In genomic region chr20:8244637-8245036, GRCh38 we compare ENCODE assay signal across 14 cellular contexts.
DNase-seq lines count a peak whose midpoint lies in the region; ATAC-seq and TF ChIP-seq lines count a peak whose summit lies in the region.
"Had no signal": no experiment of that assay in that cellular context is flagged by ENCODE, and none has a peak within 500 bp of the region (broad histone marks: within the 10 kb centered on the region; RNA-seq: fewer than 3 reads in every experiment).

No MANE protein-coding gene starts in this region.

- H3K27me3 ChIP-seq in A673 (replicated peaks; ENCODE audit: insufficient read depth, low read depth, low read length, poor library complexity) = no peaks in the 10 kb centered on the region
- no peaks in the 10 kb centered on the region for H3K27me3 ChIP-seq in liver (ENCODE audit: control insufficient read depth in 4 of 4, insufficient read depth in 4 of 4, low read length in 3 of 4)

- H3K36me3 Mint-ChIP-seq in activated T-cell treated with anti-CD3 and anti-CD28 coated beads, Interleukin-2, amount 50 U/mL, for 24 hours (ENCODE audit: low read depth) = no peaks in the 10 kb centered on the region
- H3K36me3 Mint-ChIP-seq in HFFc6 (ENCODE audit: low read depth) = no peaks in the 10 kb centered on the region

- H3K27ac Mint-ChIP-seq in activated T-cell treated with anti-CD3 and anti-CD28 coated beads, Interleukin-2, amount 50 U/mL, for 24 hours = no peak overlapping the region
- H3K27ac Mint-ChIP-seq in HFFc6 = no peak overlapping the region

- TF ChIP-seq CTCF in A673 (conservative IDR thresholded peaks at IDR 0.05; ENCODE audit: low read depth, low read length) (no peak), liver (IDR thresholded peaks at IDR 0.05; ENCODE audit: low read depth, low read length, missing input control) (no peak), HFFc6 (IDR thresholded peaks at IDR 0.05) (no peak)

- TF ChIP-seq RAD21 in liver (IDR thresholded peaks at IDR 0.05) = peak in 1 of 2 donors; percentile 15

- H3K4me1 ChIP-seq in A673 (ENCODE audit: insufficient read depth, low read length, poor library complexity, severe bottlenecking) (no peaks in the 10 kb centered on the region), liver (ENCODE audit: control insufficient read depth in 4 of 4, insufficient read depth in 4 of 4, low read length in 3 of 4) (no peaks in the 10 kb centered on the region)

- peak; percentile 10 for DNase-seq in A673 (ENCODE audit: low spot score)
- peak; percentile 37 for DNase-seq in NCI-H2029 (lab: John Stamatoyannopoulos, UW)
- peak; percentile 87 to 90 for DNase-seq in dermis microvascular lymphatic vessel endothelial cell (ENCODE audit: low read depth in 2 of 2)
- no peak for DNase-seq in GM19238 (ENCODE audit: insufficient read length, low spot score)
- DNase-seq in activated T-cell treated with anti-CD3 and anti-CD28 coated beads, Interleukin-2, amount 50 U/mL, for 24 hours = no peak
- DNase-seq in HFFc6 = no peak
- DNase-seq: glutamatergic neuron; MM.1S; stimulated activated CD4-positive, alpha-beta T cell treated with anti-CD3 and anti-CD28 coated beads, Interleukin-12 subunit alpha, Interleukin-12 subunit beta, amount 100 ng/mL, for 4 hours; stimulated activated CD8-positive, alpha-beta memory T cell treated with anti-CD3 and anti-CD28 coated beads, Interleukin-4, amount 100 ng/mL, for 48 hours; T-helper 2 cell had no signal

- no peaks in the 10 kb centered on the region for H3K9me3 ChIP-seq in A673 (ENCODE audit: low read depth, low read length, poor library complexity, severe bottlenecking)
- H3K9me3 ChIP-seq in liver (ENCODE audit: control insufficient read depth in 4 of 4, low read length in 3 of 4) = no peaks in the 10 kb centered on the region
- H3K9me3 ChIP-seq: mucosa of descending colon had no signal

- intact Hi-C loops in A673 (cut with micrococcal nuclease; ENCODE audit: unreplicated experiment) = no loop called here

- H3K4me1 Mint-ChIP-seq in activated T-cell treated with anti-CD3 and anti-CD28 coated beads, Interleukin-2, amount 50 U/mL, for 24 hours (ENCODE audit: low read depth) = no peaks in the 10 kb centered on the region
- H3K4me1 Mint-ChIP-seq in HFFc6 (ENCODE audit: low read depth) = peaks cover 48% of the 10 kb centered on the region

- no peaks in the 10 kb centered on the region for H3K27me3 Mint-ChIP-seq in activated T-cell treated with anti-CD3 and anti-CD28 coated beads, Interleukin-2, amount 50 U/mL, for 24 hours
- no peaks in the 10 kb centered on the region for H3K27me3 Mint-ChIP-seq in HFFc6 (ENCODE audit: insufficient read depth)

- CTCF ChIA-PET in A673 (lab: Charles Lee) = no interaction called here

- WGBS in liver = 65% methylated on average over 2 of the region's 2 CpGs

- no peak for ATAC-seq in HG02623 (IDR thresholded peaks at IDR 0.05; ENCODE audit: unreplicated experiment)

- H3K9me3 Mint-ChIP-seq in activated T-cell treated with anti-CD3 and anti-CD28 coated beads, Interleukin-2, amount 50 U/mL, for 24 hours = no peaks in the 10 kb centered on the region
- no peaks in the 10 kb centered on the region for H3K9me3 Mint-ChIP-seq in HFFc6

- no peak overlapping the region for H3K4me3 Mint-ChIP-seq in activated T-cell treated with anti-CD3 and anti-CD28 coated beads, Interleukin-2, amount 50 U/mL, for 24 hours
- no peak overlapping the region for H3K4me3 Mint-ChIP-seq in HFFc6

- no peak overlapping the region for H3K4me3 ChIP-seq in A673 (ENCODE audit: low read depth, low read length, poor library complexity, severe bottlenecking)
- no peak overlapping the region for H3K4me3 ChIP-seq in liver (ENCODE audit: low read depth in 1 of 3, low read length in 3 of 3)
- H3K4me3 ChIP-seq: mucosa of descending colon had no signal

- H3K36me3 ChIP-seq in A673 (ENCODE audit: insufficient read depth, low read length, poor library complexity, severe bottlenecking) (no peaks in the 10 kb centered on the region), liver (ENCODE audit: control insufficient read depth in 4 of 4, insufficient read depth in 3 of 4, low read depth in 1 of 4, low read length in 3 of 4) (no peaks in the 10 kb centered on the region)

- POLR2A ChIA-PET in A673 (lab: Charles Lee; ENCODE audit: low non-redundant PET) = no interaction called here

- no peak overlapping the region for H3K9ac ChIP-seq in liver (ENCODE audit: low read depth in 1 of 2, low read length in 2 of 2)

- BruUV-seq in A673 (replicated peaks; lab: Mats Ljungman, UMichigan) = no TSS peak

- H3K27ac ChIP-seq in A673 (ENCODE audit: low read depth, low read length, poor library complexity, severe bottlenecking) = no peak overlapping the region
- H3K27ac ChIP-seq in liver (ENCODE audit: low read depth in 1 of 2, low read length in 2 of 2) = no peak overlapping the region

TF ChIP-seq in liver, 16 proteins besides CTCF, POLR2A, EP300 and RAD21:
- TF ChIP-seq TAF1 (conservative IDR thresholded peaks at IDR 0.05) (no peak), HNF4A (conservative IDR thresholded peaks at IDR 0.05) (peak; percentile 4 to 14), ATF3 (IDR thresholded peaks at IDR 0.05) (peak; percentile 92)

Comparison
In these comparisons a context has a peak if more than half of its experiments do, and no peak if none do; other contexts are left out.
1. DNase-seq: peak in A673 (single experiment), NCI-H2029 (single experiment) and dermis microvascular lymphatic vessel endothelial cell (2 of 2); none in GM19238 (single experiment), activated T-cell treated with anti-CD3 and anti-CD28 coated beads, Interleukin-2, amount 50 U/mL, for 24 hours (single experiment) and HFFc6 (single experiment).